In the genomic region with DNA sequence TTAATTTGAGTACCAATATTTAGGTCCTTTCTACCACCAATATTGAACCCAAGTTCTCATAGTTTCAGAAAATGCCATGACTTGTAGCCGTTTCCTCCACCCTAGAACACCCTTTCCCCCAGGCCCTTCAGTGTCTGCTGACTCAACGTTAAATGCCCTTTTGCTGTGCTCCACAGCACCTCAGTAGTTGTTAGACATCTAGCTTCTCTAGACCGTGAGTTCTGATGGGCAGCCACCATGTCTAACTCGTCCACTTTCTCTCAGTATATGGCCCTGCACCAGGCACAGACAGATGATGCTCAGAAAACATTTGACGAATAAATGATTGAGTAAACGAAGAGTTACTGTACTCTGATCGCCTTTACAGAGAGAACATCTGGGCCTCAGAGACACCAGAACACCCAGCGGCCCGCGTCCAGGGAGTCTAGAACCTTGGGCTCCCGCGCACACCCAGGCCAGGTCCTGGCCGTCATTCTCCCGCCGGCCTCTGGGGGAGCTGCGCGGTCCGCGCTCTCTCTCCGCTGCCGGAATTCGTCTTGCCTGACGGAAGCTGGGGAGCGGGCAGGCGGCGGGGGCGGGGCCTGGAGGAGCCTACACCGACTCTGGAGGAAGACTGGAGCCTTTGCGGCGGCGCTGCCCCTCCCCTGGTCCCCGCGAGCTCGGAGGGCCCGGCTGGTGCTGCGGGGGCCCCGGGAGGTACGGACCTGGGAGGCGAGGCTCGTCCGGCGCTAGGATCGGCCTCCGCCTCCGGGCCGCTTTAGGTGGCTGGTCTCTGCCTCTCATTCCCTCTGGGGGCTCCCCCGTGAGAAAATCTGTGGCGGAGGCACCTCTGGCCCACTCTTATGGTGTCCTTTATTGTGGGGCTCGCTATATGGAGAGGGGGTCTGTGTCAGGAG, we compare ENCODE assay signal across 1 cellular context.
A peak's percentile ranks its signal among the peaks of the same experiment; 100 is the strongest.
TF ChIP-seq lines count a peak whose summit lies in the region.

A gene (plus strand): TSS at position 582 of the 896 bp plus-strand sequence. CDS start 1,488 bp downstream, outside the sequence.

TF ChIP-seq in HepG2, 621 proteins besides CTCF, POLR2A, EP300 and RAD21 (continued from another document and continues in another):
- 0 out of 2 replicates have a peak, but pooled peaks have one; percentile 28 for TF ChIP-seq GATA4 (IDR thresholded peaks at IDR 0.05; ENCODE audit: borderline replicate concordance, low read depth)
- peak; percentile 89; the same call in 1 of the 2 replicates for TF ChIP-seq FOXC1 (CRISPR knock-in tag; IDR thresholded peaks at IDR 0.05; ENCODE audit: borderline replicate concordance)
- peak; percentile 88; the same call in 1 of the 2 replicates for TF ChIP-seq KDM5B (CRISPR knock-in tag; IDR thresholded peaks at IDR 0.05; ENCODE audit: borderline replicate concordance)
- peak; percentile 54; the same call in 1 of the 2 replicates for TF ChIP-seq REPIN1 (CRISPR knock-in tag; IDR thresholded peaks at IDR 0.05; ENCODE audit: borderline replicate concordance, low read depth)
- TF ChIP-seq, protein P1, sequence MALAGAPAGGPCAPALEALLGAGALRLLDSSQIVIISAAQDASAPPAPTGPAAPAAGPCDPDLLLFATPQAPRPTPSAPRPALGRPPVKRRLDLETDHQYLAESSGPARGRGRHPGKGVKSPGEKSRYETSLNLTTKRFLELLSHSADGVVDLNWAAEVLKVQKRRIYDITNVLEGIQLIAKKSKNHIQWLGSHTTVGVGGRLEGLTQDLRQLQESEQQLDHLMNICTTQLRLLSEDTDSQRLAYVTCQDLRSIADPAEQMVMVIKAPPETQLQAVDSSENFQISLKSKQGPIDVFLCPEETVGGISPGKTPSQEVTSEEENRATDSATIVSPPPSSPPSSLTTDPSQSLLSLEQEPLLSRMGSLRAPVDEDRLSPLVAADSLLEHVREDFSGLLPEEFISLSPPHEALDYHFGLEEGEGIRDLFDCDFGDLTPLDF (CRISPR knock-in tag; IDR thresholded peaks at IDR 0.05): peak; percentile 86
- TF ChIP-seq, protein P2, sequence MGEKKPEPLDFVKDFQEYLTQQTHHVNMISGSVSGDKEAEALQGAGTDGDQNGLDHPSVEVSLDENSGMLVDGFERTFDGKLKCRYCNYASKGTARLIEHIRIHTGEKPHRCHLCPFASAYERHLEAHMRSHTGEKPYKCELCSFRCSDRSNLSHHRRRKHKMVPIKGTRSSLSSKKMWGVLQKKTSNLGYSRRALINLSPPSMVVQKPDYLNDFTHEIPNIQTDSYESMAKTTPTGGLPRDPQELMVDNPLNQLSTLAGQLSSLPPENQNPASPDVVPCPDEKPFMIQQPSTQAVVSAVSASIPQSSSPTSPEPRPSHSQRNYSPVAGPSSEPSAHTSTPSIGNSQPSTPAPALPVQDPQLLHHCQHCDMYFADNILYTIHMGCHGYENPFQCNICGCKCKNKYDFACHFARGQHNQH (CRISPR knock-in tag; IDR thresholded peaks at IDR 0.05): peak; percentile 95; the same call in 1 of the 2 replicates
- peak; percentile 70 for TF ChIP-seq POLR2AphosphoS5 (IDR thresholded peaks at IDR 0.05; ENCODE audit: low read depth, low read length)
- TF ChIP-seq, protein P3, sequence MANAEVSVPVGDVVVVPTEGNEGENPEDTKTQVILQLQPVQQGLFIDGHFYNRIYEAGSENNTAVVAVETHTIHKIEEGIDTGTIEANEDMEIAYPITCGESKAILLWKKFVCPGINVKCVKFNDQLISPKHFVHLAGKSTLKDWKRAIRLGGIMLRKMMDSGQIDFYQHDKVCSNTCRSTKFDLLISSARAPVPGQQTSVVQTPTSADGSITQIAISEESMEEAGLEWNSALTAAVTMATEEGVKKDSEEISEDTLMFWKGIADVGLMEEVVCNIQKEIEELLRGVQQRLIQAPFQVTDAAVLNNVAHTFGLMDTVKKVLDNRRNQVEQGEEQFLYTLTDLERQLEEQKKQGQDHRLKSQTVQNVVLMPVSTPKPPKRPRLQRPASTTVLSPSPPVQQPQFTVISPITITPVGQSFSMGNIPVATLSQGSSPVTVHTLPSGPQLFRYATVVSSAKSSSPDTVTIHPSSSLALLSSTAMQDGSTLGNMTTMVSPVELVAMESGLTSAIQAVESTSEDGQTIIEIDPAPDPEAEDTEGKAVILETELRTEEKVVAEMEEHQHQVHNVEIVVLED (CRISPR knock-in tag; IDR thresholded peaks at IDR 0.05; ENCODE audit: borderline replicate concordance): peak; percentile 88
- no peak for TF ChIP-seq ZNF883 (CRISPR knock-in tag; IDR thresholded peaks at IDR 0.05; ENCODE audit: not compliant biosample characterization)
- TF ChIP-seq, protein P4, sequence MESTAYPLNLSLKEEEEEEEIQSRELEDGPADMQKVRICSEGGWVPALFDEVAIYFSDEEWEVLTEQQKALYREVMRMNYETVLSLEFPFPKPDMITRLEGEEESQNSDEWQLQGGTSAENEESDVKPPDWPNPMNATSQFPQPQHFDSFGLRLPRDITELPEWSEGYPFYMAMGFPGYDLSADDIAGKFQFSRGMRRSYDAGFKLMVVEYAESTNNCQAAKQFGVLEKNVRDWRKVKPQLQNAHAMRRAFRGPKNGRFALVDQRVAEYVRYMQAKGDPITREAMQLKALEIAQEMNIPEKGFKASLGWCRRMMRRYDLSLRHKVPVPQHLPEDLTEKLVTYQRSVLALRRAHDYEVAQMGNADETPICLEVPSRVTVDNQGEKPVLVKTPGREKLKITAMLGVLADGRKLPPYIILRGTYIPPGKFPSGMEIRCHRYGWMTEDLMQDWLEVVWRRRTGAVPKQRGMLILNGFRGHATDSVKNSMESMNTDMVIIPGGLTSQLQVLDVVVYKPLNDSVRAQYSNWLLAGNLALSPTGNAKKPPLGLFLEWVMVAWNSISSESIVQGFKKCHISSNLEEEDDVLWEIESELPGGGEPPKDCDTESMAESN (CRISPR knock-in tag; conservative IDR thresholded peaks at IDR 0.05): peak; percentile 79; the same call in 1 of the 2 replicates
- TF ChIP-seq, protein P5, sequence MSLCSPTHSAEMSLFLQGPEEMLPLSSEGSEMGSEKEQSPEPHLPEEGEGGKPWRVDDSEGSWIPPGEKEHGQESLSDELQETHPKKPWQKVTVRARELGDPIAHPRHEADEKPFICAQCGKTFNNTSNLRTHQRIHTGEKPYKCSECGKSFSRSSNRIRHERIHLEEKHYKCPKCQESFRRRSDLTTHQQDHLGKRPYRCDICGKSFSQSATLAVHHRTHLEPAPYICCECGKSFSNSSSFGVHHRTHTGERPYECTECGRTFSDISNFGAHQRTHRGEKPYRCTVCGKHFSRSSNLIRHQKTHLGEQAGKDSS (CRISPR knock-in tag; IDR thresholded peaks at IDR 0.05; ENCODE audit: borderline replicate concordance, low read depth): peak; percentile 65; the same call in 1 of the 2 replicates
- peak; percentile 45; the same call in 1 of the 2 replicates for TF ChIP-seq ZNF709 (CRISPR knock-in tag; IDR thresholded peaks at IDR 0.05)
- peak; percentile 91 for TF ChIP-seq FOXK1 (CRISPR knock-in tag; IDR thresholded peaks at IDR 0.05; ENCODE audit: borderline replicate concordance, low read depth)
- peak; percentile 88 for TF ChIP-seq ARNTL (CRISPR knock-in tag; IDR thresholded peaks at IDR 0.05)
- TF ChIP-seq MLLT10 (CRISPR knock-in tag; IDR thresholded peaks at IDR 0.05): no peak
- TF ChIP-seq, protein P6, sequence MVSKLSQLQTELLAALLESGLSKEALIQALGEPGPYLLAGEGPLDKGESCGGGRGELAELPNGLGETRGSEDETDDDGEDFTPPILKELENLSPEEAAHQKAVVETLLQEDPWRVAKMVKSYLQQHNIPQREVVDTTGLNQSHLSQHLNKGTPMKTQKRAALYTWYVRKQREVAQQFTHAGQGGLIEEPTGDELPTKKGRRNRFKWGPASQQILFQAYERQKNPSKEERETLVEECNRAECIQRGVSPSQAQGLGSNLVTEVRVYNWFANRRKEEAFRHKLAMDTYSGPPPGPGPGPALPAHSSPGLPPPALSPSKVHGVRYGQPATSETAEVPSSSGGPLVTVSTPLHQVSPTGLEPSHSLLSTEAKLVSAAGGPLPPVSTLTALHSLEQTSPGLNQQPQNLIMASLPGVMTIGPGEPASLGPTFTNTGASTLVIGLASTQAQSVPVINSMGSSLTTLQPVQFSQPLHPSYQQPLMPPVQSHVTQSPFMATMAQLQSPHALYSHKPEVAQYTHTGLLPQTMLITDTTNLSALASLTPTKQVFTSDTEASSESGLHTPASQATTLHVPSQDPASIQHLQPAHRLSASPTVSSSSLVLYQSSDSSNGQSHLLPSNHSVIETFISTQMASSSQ (IDR thresholded peaks at IDR 0.05; ENCODE audit: low read depth): no peak
- TF ChIP-seq, protein P6 (CRISPR knock-in tag; IDR thresholded peaks at IDR 0.05; ENCODE audit: borderline replicate concordance): peak; percentile 73; the same call in 1 of the 2 replicates
- TF ChIP-seq THYN1 (CRISPR knock-in tag; IDR thresholded peaks at IDR 0.05; ENCODE audit: borderline replicate concordance, low read depth): no peak
- no peak for TF ChIP-seq ZFP36L1 (CRISPR knock-in tag; IDR thresholded peaks at IDR 0.05)
- TF ChIP-seq ATF1 (CRISPR knock-in tag; IDR thresholded peaks at IDR 0.05): 0 out of 2 replicates have a peak, but pooled peaks have one; percentile 44
- 0 out of 2 replicates have a peak, but pooled peaks have one; percentile 20 for TF ChIP-seq CC2D1A (CRISPR knock-in tag; IDR thresholded peaks at IDR 0.05)
- TF ChIP-seq POGZ (CRISPR knock-in tag; IDR thresholded peaks at IDR 0.05): peak; percentile 99
- TF ChIP-seq ZNF672 (CRISPR knock-in tag; IDR thresholded peaks at IDR 0.05): no peak
- peak; percentile 91 for TF ChIP-seq PTBP1 (IDR thresholded peaks at IDR 0.05; ENCODE audit: low read depth, low read length, poor library complexity, severe bottlenecking)
- no peak for TF ChIP-seq HNF4G (IDR thresholded peaks at IDR 0.05; ENCODE audit: borderline replicate concordance, low read depth, low read length)
- TF ChIP-seq HNF4G (CRISPR knock-in tag; IDR thresholded peaks at IDR 0.05; ENCODE audit: borderline replicate concordance, low read depth): peak; percentile 68
- TF ChIP-seq NFIC (IDR thresholded peaks at IDR 0.05; ENCODE audit: low read length): no peak
- TF ChIP-seq PAWR (CRISPR knock-in tag; IDR thresholded peaks at IDR 0.05; ENCODE audit: borderline replicate concordance): no peak
- peak; percentile 99 for TF ChIP-seq KAT8 (CRISPR knock-in tag; IDR thresholded peaks at IDR 0.05)
- TF ChIP-seq STAG1 (CRISPR knock-in tag; IDR thresholded peaks at IDR 0.05): no peak
- TF ChIP-seq ZNF816 (CRISPR knock-in tag; IDR thresholded peaks at IDR 0.05; ENCODE audit: borderline replicate concordance): peak; percentile 86; the same call in 1 of the 2 replicates
- peak; percentile 89 for TF ChIP-seq ISL2 (CRISPR knock-in tag; IDR thresholded peaks at IDR 0.05)
- no peak for TF ChIP-seq ATAD3A (CRISPR knock-in tag; IDR thresholded peaks at IDR 0.05)
- peak; percentile 27; the same call in 1 of the 2 replicates for TF ChIP-seq ZNF773 (CRISPR knock-in tag; IDR thresholded peaks at IDR 0.05; ENCODE audit: borderline replicate concordance)
- TF ChIP-seq ZNF34 (CRISPR knock-in tag; IDR thresholded peaks at IDR 0.05; ENCODE audit: borderline replicate concordance): peak; percentile 95; the same call in 1 of the 2 replicates
- TF ChIP-seq, protein P7, sequence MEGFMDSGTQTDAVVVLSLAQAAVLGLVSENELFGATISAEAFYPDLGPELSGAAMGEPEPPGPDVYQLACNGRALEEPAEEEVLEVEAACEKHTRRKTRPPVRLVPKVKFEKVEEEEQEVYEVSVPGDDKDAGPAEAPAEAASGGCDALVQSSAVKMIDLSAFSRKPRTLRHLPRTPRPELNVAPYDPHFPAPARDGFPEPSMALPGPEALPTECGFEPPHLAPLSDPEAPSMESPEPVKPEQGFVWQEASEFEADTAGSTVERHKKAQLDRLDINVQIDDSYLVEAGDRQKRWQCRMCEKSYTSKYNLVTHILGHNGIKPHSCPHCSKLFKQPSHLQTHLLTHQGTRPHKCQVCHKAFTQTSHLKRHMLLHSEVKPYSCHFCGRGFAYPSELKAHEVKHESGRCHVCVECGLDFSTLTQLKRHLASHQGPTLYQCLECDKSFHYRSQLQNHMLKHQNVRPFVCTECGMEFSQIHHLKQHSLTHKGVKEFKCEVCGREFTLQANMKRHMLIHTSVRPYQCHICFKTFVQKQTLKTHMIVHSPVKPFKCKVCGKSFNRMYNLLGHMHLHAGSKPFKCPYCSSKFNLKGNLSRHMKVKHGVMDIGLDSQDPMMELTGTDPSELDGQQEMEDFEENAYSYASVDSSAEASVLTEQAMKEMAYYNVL (CRISPR knock-in tag; IDR thresholded peaks at IDR 0.05; ENCODE audit: borderline replicate concordance): peak; percentile 91; the same call in 1 of the 2 replicates
- TF ChIP-seq ZNF333 (CRISPR knock-in tag; IDR thresholded peaks at IDR 0.05; ENCODE audit: borderline replicate concordance): no peak
- peak; percentile 92; the same call in 1 of the 2 replicates for TF ChIP-seq CBX5 (CRISPR knock-in tag; IDR thresholded peaks at IDR 0.05; ENCODE audit: borderline replicate concordance)
- no peak for TF ChIP-seq KAT2B (IDR thresholded peaks at IDR 0.05; ENCODE audit: borderline replicate concordance, low read depth, low read length)
- TF ChIP-seq SIX4 (CRISPR knock-in tag; IDR thresholded peaks at IDR 0.05): no peak
- no peak for TF ChIP-seq ZNF570 (CRISPR knock-in tag; IDR thresholded peaks at IDR 0.05; ENCODE audit: borderline replicate concordance)
- no peak for TF ChIP-seq ZNF33B (CRISPR knock-in tag; IDR thresholded peaks at IDR 0.05)
- no peak for TF ChIP-seq LCORL (IDR thresholded peaks at IDR 0.05)
- peak; percentile 61 for TF ChIP-seq LCORL (CRISPR knock-in tag; IDR thresholded peaks at IDR 0.05)
- peak; percentile 100 for TF ChIP-seq ZMYM4 (CRISPR knock-in tag; IDR thresholded peaks at IDR 0.05)
- TF ChIP-seq ZNF251 (CRISPR knock-in tag; IDR thresholded peaks at IDR 0.05): no peak
- TF ChIP-seq ZFP36L2 (CRISPR knock-in tag; IDR thresholded peaks at IDR 0.05): no peak
- peak; percentile 49; the same call in 1 of the 2 replicates for TF ChIP-seq TMF1 (CRISPR knock-in tag; IDR thresholded peaks at IDR 0.05; ENCODE audit: low read depth)
- TF ChIP-seq, protein P8, sequence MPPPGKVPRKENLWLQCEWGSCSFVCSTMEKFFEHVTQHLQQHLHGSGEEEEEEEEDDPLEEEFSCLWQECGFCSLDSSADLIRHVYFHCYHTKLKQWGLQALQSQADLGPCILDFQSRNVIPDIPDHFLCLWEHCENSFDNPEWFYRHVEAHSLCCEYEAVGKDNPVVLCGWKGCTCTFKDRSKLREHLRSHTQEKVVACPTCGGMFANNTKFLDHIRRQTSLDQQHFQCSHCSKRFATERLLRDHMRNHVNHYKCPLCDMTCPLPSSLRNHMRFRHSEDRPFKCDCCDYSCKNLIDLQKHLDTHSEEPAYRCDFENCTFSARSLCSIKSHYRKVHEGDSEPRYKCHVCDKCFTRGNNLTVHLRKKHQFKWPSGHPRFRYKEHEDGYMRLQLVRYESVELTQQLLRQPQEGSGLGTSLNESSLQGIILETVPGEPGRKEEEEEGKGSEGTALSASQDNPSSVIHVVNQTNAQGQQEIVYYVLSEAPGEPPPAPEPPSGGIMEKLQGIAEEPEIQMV (CRISPR knock-in tag; IDR thresholded peaks at IDR 0.05; ENCODE audit: low read depth): peak; percentile 79
- peak; percentile 98 for TF ChIP-seq U2AF1 (optimal IDR thresholded peaks at IDR 0.05; ENCODE audit: low read depth, low read length)
